Comparison of ENCODE assay signal across 1 cellular context in genomic region chr1:200874694-200875093, GRCh38.
TF ChIP-seq lines count a peak whose summit lies in the region.

No MANE protein-coding gene starts in this region.

TF ChIP-seq in HepG2, 621 proteins besides CTCF, POLR2A, EP300 and RAD21:
- TF ChIP-seq ZFP36 (IDR thresholded peaks at IDR 0.05; ENCODE audit: borderline replicate concordance, low read depth, low read length, partially characterized antibody) (no peak), ARNT (IDR thresholded peaks at IDR 0.05) (no peak), RFXAP (CRISPR knock-in tag; IDR thresholded peaks at IDR 0.05; ENCODE audit: borderline replicate concordance) (no peak), ARID5B (CRISPR knock-in tag; IDR thresholded peaks at IDR 0.05) (no peak), RBM22 (optimal IDR thresholded peaks at IDR 0.05; ENCODE audit: low read length) (no peak), CBX1 (IDR thresholded peaks at IDR 0.05; ENCODE audit: low read depth) (no peak), ZNF34 (CRISPR knock-in tag; IDR thresholded peaks at IDR 0.05; ENCODE audit: borderline replicate concordance) (no peak), PRMT3 (CRISPR knock-in tag; IDR thresholded peaks at IDR 0.05; ENCODE audit: borderline replicate concordance, low read depth) (no peak), ZNF124 (CRISPR knock-in tag; IDR thresholded peaks at IDR 0.05) (no peak)
